Comparison of ENCODE assay signal across 13 cellular contexts in genomic region chr11:1875093-1875785, GRCh38. TPM values are rescaled to one million over a fixed set of nuclear protein-coding genes. Genes with fewer than 3 reads are reported as not detected.
DNase-seq lines count a peak whose midpoint lies in the region; ATAC-seq and TF ChIP-seq lines count a peak whose summit lies in the region.
"Had no signal": no experiment of that assay in that cellular context is flagged by ENCODE, and none has a peak within 500 bp of the region (broad histone marks: within the 10 kb centered on the region; RNA-seq: fewer than 3 reads in every experiment).

No MANE protein-coding gene starts in this region.

- H3K4me1 Mint-ChIP-seq in mesothelial cell of epicardium = peaks cover 23% of the 10 kb centered on the region

- peaks cover 8% of the 10 kb centered on the region for H3K27me3 Mint-ChIP-seq in mesothelial cell of epicardium (ENCODE audit: low read depth)

- TF ChIP-seq EP300 in SK-N-SH (IDR thresholded peaks at IDR 0.05; ENCODE audit: borderline replicate concordance in 1 of 2, low read depth in 1 of 2, low read length in 1 of 2) (no peak), suprapubic skin (IDR thresholded peaks at IDR 0.05) (no peak)

- TF ChIP-seq CTCF in SK-N-SH (IDR thresholded peaks at IDR 0.05) (no peak), colonic mucosa (IDR thresholded peaks at IDR 0.05) (no peak), mesothelial cell of epicardium (IDR thresholded peaks at IDR 0.05; ENCODE audit: unreplicated experiment) (no peak), suprapubic skin (IDR thresholded peaks at IDR 0.05) (no peak)

- POLR2A ChIA-PET in SK-N-SH (lab: Yijun Ruan, JAX) = interaction anchor here (2.4 kb wide), 1 partner anchor 119 kb away, joined by 8 read pairs; no protein-coding TSS in a partner anchor

- H3K36me3 ChIP-seq in SK-N-SH (replicated peaks in 1 of 2; ENCODE audit: control insufficient read depth in 1 of 2, insufficient read depth in 2 of 2, low read length in 1 of 2) = no peaks in the 10 kb centered on the region
- no peaks in the 10 kb centered on the region for H3K36me3 ChIP-seq in colonic mucosa
- no peaks in the 10 kb centered on the region for H3K36me3 ChIP-seq in suprapubic skin

- H3F3A ChIP-seq in SK-N-SH (replicated peaks; ENCODE audit: insufficient read depth) = no peaks in the 10 kb centered on the region

- DNase-seq in SK-N-SH = peak; percentile 30
- DNase-seq in colonic mucosa = no peak
- DNase-seq in mesothelial cell of epicardium (ENCODE audit: low spot score in 2 of 2, unreplicated experiment in 2 of 2) = no peak
- DNase-seq in suprapubic skin (ENCODE audit: low spot score in 2 of 2) = peak in 1 of 2 donors; percentile 69
- no peak for DNase-seq in NCI-H526 treated with DMSO at 0.1 percent for 48 hours (lab: John Stamatoyannopoulos, UW)
- DNase-seq in hypothalamus (lab: John Stamatoyannopoulos, UW) = no peak
- DNase-seq in occipital lobe (lab: John Stamatoyannopoulos, UW) = no peak
- DNase-seq: GDM1; mesendoderm; MM.1S; stimulated activated CD4-positive, alpha-beta T cell treated with anti-CD3 and anti-CD28 coated beads, Interleukin-2, amount 100 ng/mL, for 48 hours had no signal

- no peak for TF ChIP-seq RAD21 in SK-N-SH (IDR thresholded peaks at IDR 0.05; ENCODE audit: low read length)

- no peak overlapping the region for H3K4me2 ChIP-seq in SK-N-SH

- no peak overlapping the region for H2AFZ ChIP-seq in SK-N-SH (ENCODE audit: low read depth)

- intact Hi-C loops in colonic mucosa (cut with DNase I) = no loop called here

- H3K27me3 ChIP-seq in SK-N-SH (ENCODE audit: insufficient read depth) = no peaks in the 10 kb centered on the region
- no peaks in the 10 kb centered on the region for H3K27me3 ChIP-seq in colonic mucosa
- H3K27me3 ChIP-seq in suprapubic skin = no peaks in the 10 kb centered on the region

- H3K9me3 Mint-ChIP-seq in mesothelial cell of epicardium = no peaks in the 10 kb centered on the region

- H4K20me1 ChIP-seq in SK-N-SH (ENCODE audit: insufficient read depth) = no peaks in the 10 kb centered on the region

- no peaks in the 10 kb centered on the region for H3K79me2 ChIP-seq in SK-N-SH (ENCODE audit: insufficient read depth)

- H3K9ac ChIP-seq in SK-N-SH = no peak overlapping the region
- peak overlapping the region; percentile 0 to 26 for H3K9ac ChIP-seq in colonic mucosa (ENCODE audit: low read depth in 2 of 2, low read length in 2 of 2)

- H3K4me3 ChIP-seq in SK-N-SH (ENCODE audit: low read depth in 2 of 2, low read length in 1 of 2) (no peak overlapping the region), colonic mucosa (no peak overlapping the region), suprapubic skin (no peak overlapping the region)

- H3K4me1 ChIP-seq in SK-N-SH (ENCODE audit: control insufficient read depth in 1 of 2, insufficient read depth in 2 of 2, low read depth in 1 of 2, low read length in 1 of 2) (peaks cover 0 to 46% of the 10 kb centered on the region in 2 experiments; a peak in 2 of 4 replicates), colonic mucosa (no peaks in the 10 kb centered on the region), suprapubic skin (peaks cover 96% of the 10 kb centered on the region)

- peak overlapping the region; percentile 53 for H3K27ac Mint-ChIP-seq in mesothelial cell of epicardium

- CTCF ChIA-PET in SK-N-SH (lab: Yijun Ruan, JAX) = interaction anchor here (0.6 to 5.2 kb wide), 15 partner anchors 9 to 281 kb away, joined by 3 to 39 read pairs (median 6); partner anchors contain the start of genes CTSD and SYT8

- H3K9me3 ChIP-seq in SK-N-SH = no peaks in the 10 kb centered on the region
- H3K9me3 ChIP-seq in colonic mucosa = no peaks in the 10 kb centered on the region
- no peaks in the 10 kb centered on the region for H3K9me3 ChIP-seq in suprapubic skin

- H3K36me3 Mint-ChIP-seq in mesothelial cell of epicardium = no peaks in the 10 kb centered on the region

- H3K9me2 ChIP-seq in SK-N-SH = no peaks in the 10 kb centered on the region

- H3K4me3 Mint-ChIP-seq in mesothelial cell of epicardium = no peak overlapping the region

- H3K27ac ChIP-seq in SK-N-SH (ENCODE audit: low read depth in 2 of 2, low read length in 1 of 2) = peak overlapping the region in 1 of 2 experiments; percentile 53; a peak in 1 of 4 replicates
- H3K27ac ChIP-seq in colonic mucosa = peak overlapping the region; percentile 57
- H3K27ac ChIP-seq in suprapubic skin = peak overlapping the region; percentile 90

- WGBS in SK-N-SH (ENCODE audit: low lambda C conversion rate) = 76% methylated on average over 14 of the region's 23 CpGs
- WGBS in suprapubic skin = 65% methylated on average over 6 of the region's 23 CpGs

- ATAC-seq in SK-N-SH treated with all-trans-retinoic acid at 6 μM for 48 hours = no peak

- TF ChIP-seq POLR2A in suprapubic skin (IDR thresholded peaks at IDR 0.05) = no peak

TF ChIP-seq in SK-N-SH, 30 proteins besides CTCF, POLR2A, EP300 and RAD21:
- TF ChIP-seq IRF3 (IDR thresholded peaks at IDR 0.05; ENCODE audit: low read depth, low read length) (no peak), RCOR1 (IDR thresholded peaks at IDR 0.05; ENCODE audit: low read length) (no peak), CHD2 (IDR thresholded peaks at IDR 0.05; ENCODE audit: low read length, partially characterized antibody) (no peak), MEF2A (IDR thresholded peaks at IDR 0.05; ENCODE audit: borderline replicate concordance, low read depth) (no peak), GABPA (IDR thresholded peaks at IDR 0.05; ENCODE audit: low read depth) (no peak), TAF1 (IDR thresholded peaks at IDR 0.05; ENCODE audit: borderline replicate concordance, low read depth, low read length) (no peak)

TF ChIP-seq in SK-N-SH treated with all-trans-retinoic acid at 6 μM for 48 hours, 23 proteins besides CTCF, POLR2A, EP300 and RAD21 (continues in another document):
- TF ChIP-seq POU6F1 (CRISPR knock-in tag; IDR thresholded peaks at IDR 0.05; ENCODE audit: borderline replicate concordance, low read depth) (no peak), CSRNP3 (CRISPR knock-in tag; IDR thresholded peaks at IDR 0.05) (no peak)

RNA-seq across cellular contexts. Expression of gene PRR33, which starts 16.5 kb away (rescaled TPM):
- not detected in 2 replicates for polyA plus RNA-seq in SK-N-SH (2012; rRNA removed)
- polyA plus RNA-seq in SK-N-SH (2012; cell fraction: cytosol; rRNA removed) = not detected in 2 replicates
- not detected in 2 replicates for polyA plus RNA-seq in SK-N-SH (2012; cell fraction: nucleus; rRNA removed)
- total RNA-seq in colonic mucosa (not detected), mesothelial cell of epicardium (not detected in 3 replicates), suprapubic skin (not detected), occipital lobe (not detected)
- total RNA-seq: temporal lobe had no signal

RNA-seq across cellular contexts. Expression of gene LSP1, which starts 22.4 kb away (rescaled TPM):
- polyA plus RNA-seq in SK-N-SH (2012; rRNA removed) = 0.34 and 0.38 TPM in 2 replicates
- polyA plus RNA-seq in SK-N-SH (2012; cell fraction: cytosol; rRNA removed) = 0.22 and 0.46 TPM in 2 replicates
- polyA plus RNA-seq in SK-N-SH (2012; cell fraction: nucleus; rRNA removed) = 0.19 and 0.54 TPM in 2 replicates
- total RNA-seq in colonic mucosa = 10 to 100 TPM; 18.9 to 23.0 TPM
- 4.9 to 5.2 TPM (median 4.9 TPM) in 3 replicates for total RNA-seq in mesothelial cell of epicardium
- total RNA-seq in suprapubic skin = 100 to 1,000 TPM in 2 of 4 donors, 10 to 100 TPM in 2; 70.4 to 134 (median 107) TPM
- 0.47 TPM for total RNA-seq in occipital lobe

RNA-seq across cellular contexts. Expression of gene TNNI2, which starts 36.5 kb away (rescaled TPM):
- polyA plus RNA-seq in SK-N-SH (2012; rRNA removed) = not detected in 2 replicates
- polyA plus RNA-seq in SK-N-SH (2012; cell fraction: cytosol; rRNA removed) = 0.04 and 0.06 TPM in 2 replicates
- polyA plus RNA-seq in SK-N-SH (2012; cell fraction: nucleus; rRNA removed) = 0.14 and 0.26 TPM in 2 replicates
- under 1 TPM in 1 of 2 donors, not detected in 1; 0.94 TPM for total RNA-seq in colonic mucosa
- 0.59 to 1.3 TPM in 2 of 3 replicates, not detected in the other for total RNA-seq in mesothelial cell of epicardium
- total RNA-seq in suprapubic skin = 10 to 100 TPM; 17.4 to 63.6 (median 27.2) TPM
- 0.62 TPM for total RNA-seq in occipital lobe
- total RNA-seq: temporal lobe had no signal

RNA-seq across cellular contexts. Expression of gene SYT8, which starts 40.4 kb away (rescaled TPM):
- not detected in 2 replicates for polyA plus RNA-seq in SK-N-SH (2012; rRNA removed)
- polyA plus RNA-seq in SK-N-SH (2012; cell fraction: cytosol; rRNA removed) = not detected in 2 replicates
- polyA plus RNA-seq in SK-N-SH (2012; cell fraction: nucleus; rRNA removed) = 0.13 and 0.15 TPM in 2 replicates
- total RNA-seq in colonic mucosa (1 to 10 TPM; 1.7 to 3.5 TPM), mesothelial cell of epicardium (1.2 to 2.1 TPM (median 1.9 TPM) in 3 replicates), suprapubic skin (100 to 1,000 TPM; 141 to 280 (median 193) TPM), occipital lobe (not detected)
- total RNA-seq: temporal lobe had no signal

RNA-seq across cellular contexts. Expression of gene TNNT3, which starts 44.3 kb away (rescaled TPM):
- not detected in 2 replicates for polyA plus RNA-seq in SK-N-SH (2012; rRNA removed)
- polyA plus RNA-seq in SK-N-SH (2012; cell fraction: cytosol; rRNA removed) = not detected in 2 replicates
- 0.08 TPM in 1 of 2 replicates, not detected in the other for polyA plus RNA-seq in SK-N-SH (2012; cell fraction: nucleus; rRNA removed)
- total RNA-seq in colonic mucosa (under 1 TPM in 1 of 2 donors, not detected in 1; 0.72 TPM), mesothelial cell of epicardium (15.2 to 19.0 TPM (median 18.0 TPM) in 3 replicates), suprapubic skin (10 to 100 TPM in 1 of 4 donors, 1 to 10 TPM in 3; 1.5 to 12.9 (median 4.8) TPM), occipital lobe (2.0 TPM)
- total RNA-seq: temporal lobe had no signal
